ENCODE assay signal across 9 cellular contexts in genomic region chr15:97235285-97235985, GRCh38.
DNase-seq lines count a peak whose midpoint lies in the region; ATAC-seq and TF ChIP-seq lines count a peak whose summit lies in the region.
"Had no signal": no experiment of that assay in that cellular context is flagged by ENCODE, and none has a peak within 500 bp of the region (broad histone marks: within the 10 kb centered on the region; RNA-seq: fewer than 3 reads in every experiment).

No MANE protein-coding gene starts in this region.

- CTCF ChIA-PET in activated CD8-positive, alpha-beta T cell treated with anti-CD3 and anti-CD28 coated beads, Interleukin-2, amount 10 ng/mL, durations not matched to agents 7 days and 5 days (lab: Charles Lee), result interaction anchor here (0.8 to 1.5 kb wide), 4 partner anchors 10 to 1976 kb away, joined by 3 to 5 read pairs (median 4); no protein-coding TSS in a partner anchor

- no peaks in the 10 kb centered on the region for H3K9me3 Mint-ChIP-seq in activated CD8-positive, alpha-beta T cell treated with anti-CD3 and anti-CD28 coated beads, Interleukin-2, amount 10 ng/mL, durations not matched to agents 7 days and 5 days (ENCODE audit: insufficient read depth)
- H3K9me3 Mint-ChIP-seq: T-helper 1 cell treated with Interleukin-12 subunit alpha and Interleukin-12 subunit beta and Interleukin-4 antibody, amounts not matched to agents 30 μg/mL and 1 μg/mL, for 36 hours had no signal

- intact Hi-C loops in head of caudate nucleus (cut with DNase I), result loop anchor here (10.0 kb wide), 1 partner anchor 881 kb away; no protein-coding TSS in a partner anchor

- no peak for TF ChIP-seq CTCF in GM20000 (IDR thresholded peaks at IDR 0.05; ENCODE audit: extremely low read depth, missing control alignments)

- no peak overlapping the region for H3K27ac Mint-ChIP-seq in activated CD8-positive, alpha-beta T cell treated with anti-CD3 and anti-CD28 coated beads, Interleukin-2, amount 10 ng/mL, durations not matched to agents 7 days and 5 days
- H3K27ac Mint-ChIP-seq: T-helper 1 cell treated with Interleukin-12 subunit alpha and Interleukin-12 subunit beta and Interleukin-4 antibody, amounts not matched to agents 30 μg/mL and 1 μg/mL, for 36 hours had no signal

- no peaks in the 10 kb centered on the region for H3K27me3 Mint-ChIP-seq in activated CD8-positive, alpha-beta T cell treated with anti-CD3 and anti-CD28 coated beads, Interleukin-2, amount 10 ng/mL, durations not matched to agents 7 days and 5 days (ENCODE audit: low read depth)

- ATAC-seq in activated CD8-positive, alpha-beta T cell treated with anti-CD3 and anti-CD28 coated beads, Interleukin-2, amount 10 ng/mL, durations not matched to agents 7 days and 5 days, result no peak
- ATAC-seq in GM21515 (IDR thresholded peaks at IDR 0.05; ENCODE audit: unreplicated experiment) (no peak), GM19035 (IDR thresholded peaks at IDR 0.05; ENCODE audit: unreplicated experiment) (no peak)

- H3K4me1 Mint-ChIP-seq in activated CD8-positive, alpha-beta T cell treated with anti-CD3 and anti-CD28 coated beads, Interleukin-2, amount 10 ng/mL, durations not matched to agents 7 days and 5 days (ENCODE audit: low read depth), result no peaks in the 10 kb centered on the region

- DNase-seq in COLO668 (lab: John Stamatoyannopoulos, UW; ENCODE audit: unreplicated experiment), result peak; percentile 50
- DNase-seq in GM20000 (ENCODE audit: low spot score), result peak; percentile 31
- peak; percentile 27 for DNase-seq in NCI-H2107 treated with DMSO at 0.1 percent for 48 hours (lab: John Stamatoyannopoulos, UW; ENCODE audit: unreplicated experiment)
- peak; percentile 35 for DNase-seq in activated CD8-positive, alpha-beta T cell treated with anti-CD3 and anti-CD28 coated beads, Interleukin-2, amount 10 ng/mL, durations not matched to agents 7 days and 5 days
- peak in 40 of 42 donors; percentile 21 to 80 (median 49) for DNase-seq in head of caudate nucleus
- peak; percentile 39 for DNase-seq in renal cortical epithelial cell (ENCODE audit: low read depth)

- no peaks in the 10 kb centered on the region for H3K36me3 Mint-ChIP-seq in activated CD8-positive, alpha-beta T cell treated with anti-CD3 and anti-CD28 coated beads, Interleukin-2, amount 10 ng/mL, durations not matched to agents 7 days and 5 days (ENCODE audit: low read depth)

- POLR2A ChIA-PET in activated CD8-positive, alpha-beta T cell treated with anti-CD3 and anti-CD28 coated beads, Interleukin-2, amount 10 ng/mL, durations not matched to agents 7 days and 5 days (lab: Charles Lee), result no interaction called here

- no peak overlapping the region for H3K4me3 Mint-ChIP-seq in activated CD8-positive, alpha-beta T cell treated with anti-CD3 and anti-CD28 coated beads, Interleukin-2, amount 10 ng/mL, durations not matched to agents 7 days and 5 days
- H3K4me3 Mint-ChIP-seq: T-helper 1 cell treated with Interleukin-12 subunit alpha and Interleukin-12 subunit beta and Interleukin-4 antibody, amounts not matched to agents 30 μg/mL and 1 μg/mL, for 36 hours had no signal
